In the genomic region with DNA sequence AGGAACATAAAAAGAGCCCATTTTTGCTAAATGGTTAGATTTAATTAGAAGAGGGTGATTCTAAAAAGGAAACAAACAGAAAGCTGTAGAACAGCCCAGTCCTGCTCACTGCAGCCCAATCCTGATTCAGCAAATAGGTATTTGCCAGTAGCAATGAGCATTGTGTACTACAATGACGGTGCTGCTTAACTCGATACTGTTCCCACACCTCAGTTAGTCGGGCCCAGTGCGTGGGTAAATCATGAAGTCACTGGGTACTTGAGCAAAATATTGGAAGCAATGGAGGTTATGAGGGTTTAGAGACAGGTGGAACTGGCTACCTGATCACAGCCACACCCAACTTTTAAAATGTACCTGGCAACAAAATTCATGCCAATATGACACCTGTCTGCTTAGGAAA, we compare ENCODE assay signal across 11 cellular contexts.
DNase-seq lines count a peak whose midpoint lies in the region; ATAC-seq and TF ChIP-seq lines count a peak whose summit lies in the region.
"Had no signal": no experiment of that assay in that cellular context is flagged by ENCODE, and none has a peak within 500 bp of the region (broad histone marks: within the 10 kb centered on the region; RNA-seq: fewer than 3 reads in every experiment).

No MANE protein-coding gene starts in this region.

- DNase-seq in HT-29 (ENCODE audit: low spot score): peak; percentile 12
- no peak for DNase-seq in WTC11 (ENCODE audit: low spot score)
- peak; percentile 91 to 96 for DNase-seq in foreskin keratinocyte
- peak in 1 of 2 donors; percentile 24 for DNase-seq in upper lobe of left lung
- no peak for DNase-seq in activated T-cell treated with anti-CD3 and anti-CD28 coated beads, Interleukin-2, amount 50 U/mL, for 72 hours
- DNase-seq: activated CD4-positive, alpha-beta T cell treated with anti-CD3 and anti-CD28 coated beads for 36 hours; activated gamma-delta T cell treated with Interleukin-2 at 50 U/mL for 16 hours; hippocampal formation; Right ventricle myocardium superior had no signal

- TF ChIP-seq POLR2A in upper lobe of left lung (IDR thresholded peaks at IDR 0.05): no peak

- no peaks in the 10 kb centered on the region for H3K9me3 ChIP-seq in upper lobe of left lung

- no peaks in the 10 kb centered on the region for H3K27me3 ChIP-seq in foreskin keratinocyte
- H3K27me3 ChIP-seq in upper lobe of left lung: no peaks in the 10 kb centered on the region

- H3K27ac ChIP-seq in foreskin keratinocyte: peak overlapping the region; percentile 89
- no peak overlapping the region for H3K27ac ChIP-seq in upper lobe of left lung

- H3K36me3 Mint-ChIP-seq in WTC11: no peaks in the 10 kb centered on the region
- H3K36me3 Mint-ChIP-seq in activated T-cell treated with anti-CD3 and anti-CD28 coated beads, Interleukin-2, amount 50 U/mL, for 72 hours (ENCODE audit: insufficient read depth in 2 of 2): no peaks in the 10 kb centered on the region

- H3K4me1 Mint-ChIP-seq in WTC11: peaks cover 42% of the 10 kb centered on the region
- no peaks in the 10 kb centered on the region for H3K4me1 Mint-ChIP-seq in activated T-cell treated with anti-CD3 and anti-CD28 coated beads, Interleukin-2, amount 50 U/mL, for 72 hours (ENCODE audit: low read depth)
- H3K4me1 Mint-ChIP-seq: activated CD4-positive, alpha-beta T cell treated with anti-CD3 and anti-CD28 coated beads for 36 hours had no signal

- ATAC-seq in WTC11: peak; percentile 91
- ATAC-seq in foreskin keratinocyte: peak; percentile 96
- ATAC-seq in upper lobe of left lung (ENCODE audit: low FRiP score in 2 of 2): peak; percentile 27 to 75
- no peak for ATAC-seq in activated T-cell treated with anti-CD3 and anti-CD28 coated beads, Interleukin-2, amount 50 U/mL, for 72 hours (replicated peaks in 1 of 2)
- ATAC-seq in GM21528 (IDR thresholded peaks at IDR 0.05; ENCODE audit: low FRiP score, unreplicated experiment): no peak
- ATAC-seq in GM21723 (IDR thresholded peaks at IDR 0.05; ENCODE audit: unreplicated experiment): no peak
- ATAC-seq: activated CD4-positive, alpha-beta T cell treated with anti-CD3 and anti-CD28 coated beads for 36 hours had no signal

- POLR2A ChIA-PET in WTC11 (lab: Charles Lee): no interaction called here

- TF ChIP-seq CTCF in WTC11 (IDR thresholded peaks at IDR 0.05) (no peak), foreskin keratinocyte (conservative IDR thresholded peaks at IDR 0.05) (no peak), upper lobe of left lung (IDR thresholded peaks at IDR 0.05) (no peak)

- no peak overlapping the region for H3K4me3 ChIP-seq in upper lobe of left lung

- peaks cover 24% of the 10 kb centered on the region for H3K4me1 ChIP-seq in foreskin keratinocyte
- peaks cover 0 to 9% (median 6%) of the 10 kb centered on the region in 4 donors for H3K4me1 ChIP-seq in upper lobe of left lung

- H3K9me3 Mint-ChIP-seq in WTC11: peaks cover 7% of the 10 kb centered on the region; the same call in 1 of the 2 replicates
- peaks cover 3 to 10% of the 10 kb centered on the region in 2 donors for H3K9me3 Mint-ChIP-seq in activated T-cell treated with anti-CD3 and anti-CD28 coated beads, Interleukin-2, amount 50 U/mL, for 72 hours

- H3K27me3 Mint-ChIP-seq in WTC11 (ENCODE audit: low read depth): no peaks in the 10 kb centered on the region
- H3K27me3 Mint-ChIP-seq in activated T-cell treated with anti-CD3 and anti-CD28 coated beads, Interleukin-2, amount 50 U/mL, for 72 hours (ENCODE audit: low read depth): no peaks in the 10 kb centered on the region

- 65 to 71% methylated on average over 4 of the region's 4 CpGs for WGBS in upper lobe of left lung, 2 donors

- H3K27ac Mint-ChIP-seq in WTC11: no peak overlapping the region; the same call in 1 of the 2 replicates
- no peak overlapping the region for H3K27ac Mint-ChIP-seq in activated T-cell treated with anti-CD3 and anti-CD28 coated beads, Interleukin-2, amount 50 U/mL, for 72 hours
- H3K27ac Mint-ChIP-seq: activated CD4-positive, alpha-beta T cell treated with anti-CD3 and anti-CD28 coated beads for 36 hours had no signal

- no peaks in the 10 kb centered on the region for H3K36me3 ChIP-seq in upper lobe of left lung

- CTCF ChIA-PET in WTC11 (lab: Charles Lee): no interaction called here

- TF ChIP-seq EP300 in upper lobe of left lung (IDR thresholded peaks at IDR 0.05): no peak

- no peak overlapping the region for H3K4me3 Mint-ChIP-seq in WTC11
- H3K4me3 Mint-ChIP-seq in activated T-cell treated with anti-CD3 and anti-CD28 coated beads, Interleukin-2, amount 50 U/mL, for 72 hours: no peak overlapping the region
- H3K4me3 Mint-ChIP-seq: activated CD4-positive, alpha-beta T cell treated with anti-CD3 and anti-CD28 coated beads for 36 hours had no signal

TF ChIP-seq in WTC11, 78 proteins besides CTCF, POLR2A, EP300 and RAD21:
- TF ChIP-seq NFE2L1 (CRISPR knock-in tag; IDR thresholded peaks at IDR 0.05): no peak
- TF ChIP-seq ZNF423 (CRISPR knock-in tag; IDR thresholded peaks at IDR 0.05): no peak
- TF ChIP-seq NFYB (CRISPR knock-in tag; conservative IDR thresholded peaks at IDR 0.05; ENCODE audit: low read depth): no peak

Comparison
In these comparisons a context has a peak if more than half of its experiments do, and no peak if none do; other contexts are left out.
1. DNase-seq: peak in HT-29 (single experiment) and foreskin keratinocyte (2 of 2); none in WTC11 (single experiment) and activated T-cell treated with anti-CD3 and anti-CD28 coated beads, Interleukin-2, amount 50 U/mL, for 72 hours (0 of 2).
2. ATAC-seq: peak in WTC11 (single experiment), foreskin keratinocyte (single experiment) and upper lobe of left lung (2 of 2); none in activated T-cell treated with anti-CD3 and anti-CD28 coated beads, Interleukin-2, amount 50 U/mL, for 72 hours (0 of 2), GM21528 (single experiment) and GM21723 (single experiment).